10 cellular contexts compared by ENCODE assay signal in genomic region chr1:154751690-154752089, GRCh38.
DNase-seq lines count a peak whose midpoint lies in the region; ATAC-seq, FAIRE-seq and TF ChIP-seq lines count a peak whose summit lies in the region.
"Had no signal": no experiment of that assay in that cellular context is flagged by ENCODE, and none has a peak within 500 bp of the region (broad histone marks: within the 10 kb centered on the region; RNA-seq: fewer than 3 reads in every experiment).

No MANE protein-coding gene starts in this region.

- no peaks in the 10 kb centered on the region for H3K36me3 ChIP-seq in prostate gland

- H3K27me3 ChIP-seq in prostate gland (replicated peaks; ENCODE audit: insufficient read depth), result no peaks in the 10 kb centered on the region

- H3K4me1 Mint-ChIP-seq in HFFc6 (ENCODE audit: low read depth), result no peaks in the 10 kb centered on the region; the same call in 1 of the 2 replicates

- WGBS in A549 (ENCODE audit: missing lambda C conversion rate), result 20% methylated on average over 5 of the region's 5 CpGs
- 50% methylated on average over 5 of the region's 5 CpGs for WGBS in prostate gland

- no peak for FAIRE-seq in A549 (lab: Jason Lieb, UNC)
- FAIRE-seq: H1 had no signal

- no peaks in the 10 kb centered on the region for H3K36me3 Mint-ChIP-seq in HFFc6 (ENCODE audit: low read depth)

- no peak for TF ChIP-seq EP300 in A549 (IDR thresholded peaks at IDR 0.05)

- POLR2A ChIA-PET in A549 (lab: Yijun Ruan, JAX), result no interaction called here

- H3K27ac Mint-ChIP-seq in HFFc6, result no peak overlapping the region

- CTCF ChIA-PET in A549 (lab: Yijun Ruan, JAX), result interaction anchor here (0.8 to 13.6 kb wide), 8 partner anchors 9 to 205 kb away, joined by 3 to 94 read pairs (median 3); no protein-coding TSS in a partner anchor

- TF ChIP-seq CTCF in A549 (IDR thresholded peaks at IDR 0.05) (no peak), HFFc6 (IDR thresholded peaks at IDR 0.05) (no peak), prostate gland (IDR thresholded peaks at IDR 0.05) (no peak), GM20000 (IDR thresholded peaks at IDR 0.05; ENCODE audit: extremely low read depth, missing control alignments) (no peak)

- H3K4me1 ChIP-seq in A549 (0 out of 3 replicates have a peak, but pooled peaks cover 5% of the 10 kb centered on the region), prostate gland (replicated peaks) (no peaks in the 10 kb centered on the region)

- TF ChIP-seq POLR2A in A549 (IDR thresholded peaks at IDR 0.05; ENCODE audit: low read length), result no peak
- no peak for TF ChIP-seq POLR2A in prostate gland (IDR thresholded peaks at IDR 0.05)

- intact Hi-C loops in prostate gland (cut with DNase I), result no loop called here

- DNase-seq in A549 (ENCODE audit: low read depth in 1 of 2, low spot score in 1 of 2), result no peak
- peak; percentile 19 for DNase-seq in HFFc6
- DNase-seq in SKM-1 (lab: John Stamatoyannopoulos, UW; ENCODE audit: unreplicated experiment), result peak; percentile 95
- peak; percentile 25 for DNase-seq in iris pigment epithelial cell (ENCODE audit: low read depth)
- no peak for DNase-seq in prostate gland (ENCODE audit: low spot score)
- DNase-seq in GM20000 (ENCODE audit: low spot score), result no peak
- no peak for DNase-seq in RKO (ENCODE audit: low spot score)
- DNase-seq: NCI-H2081 had no signal

- no peak overlapping the region for H3K4me2 ChIP-seq in A549

- H3K27ac ChIP-seq in A549, result no peak overlapping the region
- H3K27ac ChIP-seq in prostate gland, result no peak overlapping the region

- H3K27me3 Mint-ChIP-seq in HFFc6 (ENCODE audit: insufficient read depth), result peaks cover 70% of the 10 kb centered on the region

- H3K4me3 Mint-ChIP-seq in HFFc6, result no peak overlapping the region

- no peak for TF ChIP-seq RAD21 in A549 (conservative IDR thresholded peaks at IDR 0.05 in 1 of 2, IDR thresholded peaks at IDR 0.05 in 1 of 2)

- no peak overlapping the region for H3K4me3 ChIP-seq in A549
- no peak overlapping the region for H3K4me3 ChIP-seq in prostate gland

- H3K9me3 Mint-ChIP-seq in HFFc6, result no peaks in the 10 kb centered on the region

- H3K9me3 ChIP-seq in A549 (no peaks in the 10 kb centered on the region), prostate gland (no peaks in the 10 kb centered on the region)

- ATAC-seq in A549 (0 out of 6 replicates have a peak, but pooled peaks have one; percentile 10 to 13), HG02884 (IDR thresholded peaks at IDR 0.05; ENCODE audit: unreplicated experiment) (no peak)

TF ChIP-seq in A549, 52 proteins besides CTCF, POLR2A, EP300 and RAD21:
- TF ChIP-seq MAZ (IDR thresholded peaks at IDR 0.05; ENCODE audit: borderline replicate concordance, low read depth, low read length), result no peak
- TF ChIP-seq CBX8 (IDR thresholded peaks at IDR 0.05), result no peak
- TF ChIP-seq ZSCAN20 (CRISPR knock-in tag; IDR thresholded peaks at IDR 0.05), result no peak
- no peak for TF ChIP-seq SREBF2 (IDR thresholded peaks at IDR 0.05)
- TF ChIP-seq CHD2 (IDR thresholded peaks at IDR 0.05; ENCODE audit: low read length, partially characterized antibody), result no peak
- no peak for TF ChIP-seq TFCP2L1 (CRISPR knock-in tag; IDR thresholded peaks at IDR 0.05)
- TF ChIP-seq, protein P1, sequence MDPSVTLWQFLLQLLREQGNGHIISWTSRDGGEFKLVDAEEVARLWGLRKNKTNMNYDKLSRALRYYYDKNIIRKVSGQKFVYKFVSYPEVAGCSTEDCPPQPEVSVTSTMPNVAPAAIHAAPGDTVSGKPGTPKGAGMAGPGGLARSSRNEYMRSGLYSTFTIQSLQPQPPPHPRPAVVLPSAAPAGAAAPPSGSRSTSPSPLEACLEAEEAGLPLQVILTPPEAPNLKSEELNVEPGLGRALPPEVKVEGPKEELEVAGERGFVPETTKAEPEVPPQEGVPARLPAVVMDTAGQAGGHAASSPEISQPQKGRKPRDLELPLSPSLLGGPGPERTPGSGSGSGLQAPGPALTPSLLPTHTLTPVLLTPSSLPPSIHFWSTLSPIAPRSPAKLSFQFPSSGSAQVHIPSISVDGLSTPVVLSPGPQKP (IDR thresholded peaks at IDR 0.05; ENCODE audit: low read depth, low read length), result no peak
- TF ChIP-seq BHLHE40 (IDR thresholded peaks at IDR 0.05; ENCODE audit: low read depth, low read length), result no peak
- TF ChIP-seq CBX2 (IDR thresholded peaks at IDR 0.05; ENCODE audit: borderline replicate concordance, low read depth), result no peak
- TF ChIP-seq JUNB (IDR thresholded peaks at IDR 0.05), result no peak
- TF ChIP-seq, protein P2, sequence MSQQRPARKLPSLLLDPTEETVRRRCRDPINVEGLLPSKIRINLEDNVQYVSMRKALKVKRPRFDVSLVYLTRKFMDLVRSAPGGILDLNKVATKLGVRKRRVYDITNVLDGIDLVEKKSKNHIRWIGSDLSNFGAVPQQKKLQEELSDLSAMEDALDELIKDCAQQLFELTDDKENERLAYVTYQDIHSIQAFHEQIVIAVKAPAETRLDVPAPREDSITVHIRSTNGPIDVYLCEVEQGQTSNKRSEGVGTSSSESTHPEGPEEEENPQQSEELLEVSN (IDR thresholded peaks at IDR 0.05; ENCODE audit: borderline replicate concordance, low read depth), result no peak
- no peak for TF ChIP-seq TP53 (CRISPR knock-in tag; IDR thresholded peaks at IDR 0.05)
- TF ChIP-seq EHMT2 (IDR thresholded peaks at IDR 0.05; ENCODE audit: low read depth), result no peak
TF ChIP-seq in A549: peak in this region for 0.

Comparison
In these comparisons a context has a peak if more than half of its experiments do, and no peak if none do; other contexts are left out.
1. DNase-seq: peak in HFFc6 (single experiment), SKM-1 (single experiment) and iris pigment epithelial cell (single experiment); none in A549 (0 of 2), prostate gland (single experiment), GM20000 (single experiment) and RKO (single experiment).